In the genomic region with DNA sequence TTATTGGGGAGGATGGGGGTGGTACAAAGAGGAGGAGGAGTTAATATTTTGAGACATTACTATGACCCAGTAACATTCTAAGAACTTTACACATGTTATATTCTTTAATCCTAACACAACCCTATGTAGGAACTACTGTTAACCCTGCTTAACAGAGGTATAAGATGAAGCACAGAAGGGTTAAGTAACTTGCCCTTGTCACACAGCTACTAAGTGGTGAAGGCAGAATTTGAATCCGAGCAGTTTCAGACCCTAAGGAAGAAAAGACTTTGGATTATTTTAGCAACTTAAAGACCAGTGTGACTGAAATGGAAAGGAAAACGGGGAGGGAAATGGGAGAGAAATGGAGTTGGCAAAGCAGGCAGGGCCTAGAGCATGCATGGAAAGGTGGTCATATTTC, we compare ENCODE assay signal across 24 cellular contexts. TPM values are rescaled to one million over a fixed set of nuclear protein-coding genes. Genes with fewer than 3 reads are reported as not detected.
DNase-seq lines count a peak whose midpoint lies in the region; ATAC-seq and TF ChIP-seq lines count a peak whose summit lies in the region.
"Had no signal": no experiment of that assay in that cellular context is flagged by ENCODE, and none has a peak within 500 bp of the region (broad histone marks: within the 10 kb centered on the region; RNA-seq: fewer than 3 reads in every experiment).

No MANE protein-coding gene starts in this region.

- no peaks in the 10 kb centered on the region for H3K9me3 ChIP-seq in BLaER1
- no peaks in the 10 kb centered on the region for H3K9me3 ChIP-seq in CD4-positive, alpha-beta T cell (ENCODE audit: control insufficient read depth, low read length)
- no peaks in the 10 kb centered on the region for H3K9me3 ChIP-seq in T-helper 17 cell (ENCODE audit: control insufficient read depth, low read length, poor library complexity, severe bottlenecking)
- H3K9me3 ChIP-seq in sigmoid colon: no peaks in the 10 kb centered on the region
- H3K9me3 ChIP-seq: suprapubic skin, uterus had no signal

- POLR2A ChIA-PET in CD4-positive, alpha-beta T cell (lab: Charles Lee): interaction anchor here (1.4 kb wide), 1 partner anchor 12 kb away, joined by 4 read pairs; no protein-coding TSS in a partner anchor

- intact Hi-C loops in CD4-positive, alpha-beta T cell (cut with DNase I, micrococcal nuclease): no loop called here
- intact Hi-C loops in sigmoid colon (cut with DNase I): no loop called here

- H3K4me1 ChIP-seq in BLaER1 (peaks cover 68% of the 10 kb centered on the region), sigmoid colon (peaks cover 0 to 38% (median 23%) of the 10 kb centered on the region in 4 donors)
- H3K4me1 ChIP-seq: neural progenitor cell had no signal

- no peaks in the 10 kb centered on the region for H3K36me3 ChIP-seq in BLaER1
- no peaks in the 10 kb centered on the region for H3K36me3 ChIP-seq in sigmoid colon
- H3K36me3 ChIP-seq: neural progenitor cell, suprapubic skin, uterus had no signal

- H3K4me2 ChIP-seq in BLaER1: peak overlapping the region; percentile 77
- H3K4me2 ChIP-seq: neural progenitor cell had no signal

- ATAC-seq in CD4-positive, alpha-beta T cell (ENCODE audit: poor library complexity): no peak
- ATAC-seq in T-helper 17 cell (no peak), HG02642 (IDR thresholded peaks at IDR 0.05; ENCODE audit: poor library complexity, unreplicated experiment) (no peak)
- ATAC-seq: sciatic nerve had no signal

- H4K20me1 ChIP-seq in BLaER1: no peaks in the 10 kb centered on the region

- no peak for TF ChIP-seq EP300 in sigmoid colon (IDR thresholded peaks at IDR 0.05)

- H3K4me3 ChIP-seq in BLaER1: no peak overlapping the region
- no peak overlapping the region for H3K4me3 ChIP-seq in sigmoid colon
- H3K4me3 ChIP-seq: neural progenitor cell, suprapubic skin, uterus had no signal

- H3K27me3 ChIP-seq in BLaER1 (no peaks in the 10 kb centered on the region), sigmoid colon (no peaks in the 10 kb centered on the region)
- H3K27me3 ChIP-seq in CD4-positive, alpha-beta T cell (ENCODE audit: control insufficient read depth, insufficient read depth, low read length): no peaks in the 10 kb centered on the region
- H3K27me3 ChIP-seq: neural progenitor cell, suprapubic skin, uterus had no signal

- WGBS in sigmoid colon, 2 donors: 91 to 93% methylated on average over 2 of the region's 2 CpGs

- TF ChIP-seq POLR2A in sigmoid colon (IDR thresholded peaks at IDR 0.05): no peak

- DNase-seq in CD4-positive, alpha-beta T cell: no peak
- no peak for DNase-seq in T-helper 17 cell
- no peak for DNase-seq in immature natural killer cell
- no peak for DNase-seq in HK-2 (ENCODE audit: unreplicated experiment)
- DNase-seq in sigmoid colon: no peak
- DNase-seq: activated CD4-positive, alpha-beta T cell treated with anti-CD3 and anti-CD28 coated beads, Interleukin-2, amount 50 U/mL, for 1 hour; activated naive CD4-positive, alpha-beta T cell treated with anti-CD3 and anti-CD28 coated beads, Interleukin-2, amount 50 U/mL, for 16 hours; activated T-cell treated with anti-CD3 and anti-CD28 coated beads for 4 hours; DMS79; left ventricle myocardium superior; NCI-H1092 treated with DMSO at 0.1 percent for 48 hours; NCI-H1930; NCI-H2227 treated with DMSO at 0.1 percent for 48 hours; NCI-H774; posterior cingulate gyrus; Right ventricle myocardium superior; stimulated activated CD8-positive, alpha-beta memory T cell treated with anti-CD3 and anti-CD28 coated beads, Interleukin-4, amount 100 ng/mL, for 48 hours; SW 1271; uterus had no signal

- H3K4me3 Mint-ChIP-seq in CD4-positive, alpha-beta T cell: no peak overlapping the region
- H3K4me3 Mint-ChIP-seq in T-helper 17 cell (no peak overlapping the region), immature natural killer cell (peak overlapping the region in 3 of 5 donors; percentile 58 to 82 (median 74))
- H3K4me3 Mint-ChIP-seq: neural progenitor cell had no signal

- H3K9me3 Mint-ChIP-seq in CD4-positive, alpha-beta T cell: no peaks in the 10 kb centered on the region
- no peaks in the 10 kb centered on the region for H3K9me3 Mint-ChIP-seq in immature natural killer cell
- H3K9me3 Mint-ChIP-seq: neural progenitor cell had no signal

- peaks cover 70% of the 10 kb centered on the region for H3K4me1 Mint-ChIP-seq in CD4-positive, alpha-beta T cell (ENCODE audit: low read depth)
- H3K4me1 Mint-ChIP-seq in T-helper 17 cell (peaks cover 38% of the 10 kb centered on the region), immature natural killer cell (peaks cover 57 to 60% of the 10 kb centered on the region in 2 donors)

- H3K27ac Mint-ChIP-seq in CD4-positive, alpha-beta T cell: peak overlapping the region; percentile 70
- H3K27ac Mint-ChIP-seq in T-helper 17 cell: peak overlapping the region; percentile 100
- peak overlapping the region; percentile 81 to 95 (median 90) for H3K27ac Mint-ChIP-seq in immature natural killer cell
- H3K27ac Mint-ChIP-seq: neural progenitor cell had no signal

- no peaks in the 10 kb centered on the region for H3K36me3 Mint-ChIP-seq in CD4-positive, alpha-beta T cell (ENCODE audit: low read depth)
- H3K36me3 Mint-ChIP-seq in T-helper 17 cell (ENCODE audit: low read depth): no peaks in the 10 kb centered on the region
- no peaks in the 10 kb centered on the region for H3K36me3 Mint-ChIP-seq in immature natural killer cell
- H3K36me3 Mint-ChIP-seq: neural progenitor cell had no signal

- TF ChIP-seq CTCF in CD4-positive, alpha-beta T cell (IDR thresholded peaks at IDR 0.05): no peak
- no peak for TF ChIP-seq CTCF in sigmoid colon (IDR thresholded peaks at IDR 0.05)

- no peaks in the 10 kb centered on the region for H3K27me3 Mint-ChIP-seq in CD4-positive, alpha-beta T cell
- H3K27me3 Mint-ChIP-seq in T-helper 17 cell (no peaks in the 10 kb centered on the region), immature natural killer cell (ENCODE audit: low read depth in 3 of 3) (peaks cover 0 to 8% (median 4%) of the 10 kb centered on the region in 3 donors)

- peak overlapping the region; percentile 69; the same call in 1 of the 2 replicates for H3K27ac ChIP-seq in BLaER1
- H3K27ac ChIP-seq in CD4-positive, alpha-beta T cell (ENCODE audit: low read depth, low read length): no peak overlapping the region
- H3K27ac ChIP-seq in sigmoid colon: peak overlapping the region in 1 of 4 donors; percentile 14
- H3K27ac ChIP-seq: neural progenitor cell, suprapubic skin, uterus had no signal

- CTCF ChIA-PET in CD4-positive, alpha-beta T cell (lab: Charles Lee): no interaction called here

- H3K9ac ChIP-seq in BLaER1: no peak overlapping the region
- H3K9ac ChIP-seq: neural progenitor cell had no signal

RNA-seq across cellular contexts. Expression of gene TNFAIP3, which starts 50.4 kb away (rescaled TPM):
- total RNA-seq in CD4-positive, alpha-beta T cell: 1,000 to 10,000 TPM; 3,816 to 3,885 TPM
- total RNA-seq in T-helper 17 cell (1,000 to 10,000 TPM; 4,032 to 4,607 TPM), sigmoid colon (10 to 100 TPM; 14.6 to 37.6 (median 21.0) TPM)
- polyA plus RNA-seq in immature natural killer cell (100 to 1,000 TPM in 2 of 3 donors, 10 to 100 TPM in 1; 55.8 to 118 (median 117) TPM), sigmoid colon (10 to 100 TPM; 11.4 to 49.9 (median 18.7) TPM)

Comparison
In these comparisons a context has a peak if more than half of its experiments do, and no peak if none do; other contexts are left out.
1. H3K4me3 Mint-ChIP-seq: peak in immature natural killer cell (3 of 5); none in CD4-positive, alpha-beta T cell (single experiment) and T-helper 17 cell (single experiment).
2. RNA of gene TNFAIP3, which starts 50.4 kb away (total RNA-seq): 4,032 to 4,607 TPM in T-helper 17 cell and 3,816 to 3,885 TPM in CD4-positive, alpha-beta T cell; 14.6 to 37.6 TPM in sigmoid colon; every median in the first group is over 10 times any median in the second.
3. Peak in every context shown above with its lines, with median percentiles within 50 percentile points of each other: H3K27ac Mint-ChIP-seq.